ENCODE assay signal across 10 cellular contexts in genomic region chr6:111781055-111781708, GRCh38.
DNase-seq lines count a peak whose midpoint lies in the region; ATAC-seq and TF ChIP-seq lines count a peak whose summit lies in the region.
"Had no signal": no experiment of that assay in that cellular context is flagged by ENCODE, and none has a peak within 500 bp of the region (broad histone marks: within the 10 kb centered on the region; RNA-seq: fewer than 3 reads in every experiment).

No MANE protein-coding gene starts in this region.

- H3K36me3 ChIP-seq in heart right ventricle (peaks cover 0 to 11% (median 0%) of the 10 kb centered on the region in 9 donors), spleen (peaks cover 0 to 18% (median 0%) of the 10 kb centered on the region in 6 donors)

- H3K4me1 ChIP-seq in heart right ventricle: peaks cover 12 to 81% (median 68%) of the 10 kb centered on the region in 9 donors
- peaks cover 7 to 91% (median 53%) of the 10 kb centered on the region in 6 donors for H3K4me1 ChIP-seq in spleen

- peak overlapping the region; percentile 19 for H3K27ac Mint-ChIP-seq in activated CD4-positive, alpha-beta T cell treated with anti-CD3 and anti-CD28 coated beads, Interleukin-2, amount 10 ng/mL, durations not matched to agents 24 days and 14 days
- peak overlapping the region; percentile 79 for H3K27ac Mint-ChIP-seq in activated CD8-positive, alpha-beta T cell treated with anti-CD3 and anti-CD28 coated beads, Interleukin-2, amount 10 ng/mL, durations not matched to agents 7 days and 5 days
- no peak overlapping the region for H3K27ac Mint-ChIP-seq in HFFc6

- POLR2A ChIA-PET in activated CD8-positive, alpha-beta T cell treated with anti-CD3 and anti-CD28 coated beads, Interleukin-2, amount 10 ng/mL, durations not matched to agents 7 days and 5 days (lab: Charles Lee): interaction anchor here (1.6 kb wide), 1 partner anchor 12 kb away, joined by 4 read pairs; no protein-coding TSS in a partner anchor

- H3K27ac ChIP-seq in heart right ventricle: peak overlapping the region in 5 of 10 donors; percentile 1 to 61 (median 25)
- H3K27ac ChIP-seq in spleen: peak overlapping the region in 5 of 8 donors; percentile 24 to 75 (median 61)
- H3K27ac ChIP-seq in substantia nigra (ENCODE audit: low read depth, low read length, poor library complexity, severe bottlenecking): no peak overlapping the region
- H3K27ac ChIP-seq: epithelial cell of prostate had no signal

- no peak for ATAC-seq in activated CD8-positive, alpha-beta T cell treated with anti-CD3 and anti-CD28 coated beads, Interleukin-2, amount 10 ng/mL, durations not matched to agents 7 days and 5 days
- peak in 6 of 8 donors; percentile 24 to 53 (median 44) for ATAC-seq in heart right ventricle

- H3K9me3 Mint-ChIP-seq in activated CD4-positive, alpha-beta T cell treated with anti-CD3 and anti-CD28 coated beads, Interleukin-2, amount 10 ng/mL, durations not matched to agents 24 days and 14 days: no peaks in the 10 kb centered on the region
- no peaks in the 10 kb centered on the region for H3K9me3 Mint-ChIP-seq in activated CD8-positive, alpha-beta T cell treated with anti-CD3 and anti-CD28 coated beads, Interleukin-2, amount 10 ng/mL, durations not matched to agents 7 days and 5 days (ENCODE audit: insufficient read depth)
- no peaks in the 10 kb centered on the region for H3K9me3 Mint-ChIP-seq in HFFc6

- intact Hi-C loops in activated CD4-positive, alpha-beta T cell treated with anti-CD3 and anti-CD28 coated beads, Interleukin-2, amount 10 ng/mL, durations not matched to agents 24 days and 14 days (cut with micrococcal nuclease): loop anchor here (2.0 kb wide), 1 partner anchor 14 kb away; no protein-coding TSS in a partner anchor
- intact Hi-C loops in heart right ventricle (cut with DNase I): no loop called here
- intact Hi-C loops in spleen (cut with DNase I; ENCODE audit: low total_unique reads): no loop called here
- intact Hi-C loops in posterior cingulate gyrus (cut with DNase I): no loop called here

- no peak for TF ChIP-seq CTCF in heart right ventricle (IDR thresholded peaks at IDR 0.05)
- no peak for TF ChIP-seq CTCF in spleen (IDR thresholded peaks at IDR 0.05 in 8 of 11, conservative IDR thresholded peaks at IDR 0.05 in 3 of 11)
- no peak for TF ChIP-seq CTCF in HFFc6 (IDR thresholded peaks at IDR 0.05)

- H3K27me3 ChIP-seq in heart right ventricle: no peaks in the 10 kb centered on the region
- no peaks in the 10 kb centered on the region for H3K27me3 ChIP-seq in spleen (replicated peaks in 1 of 7)

- H3K9me3 ChIP-seq in heart right ventricle (no peaks in the 10 kb centered on the region), spleen (no peaks in the 10 kb centered on the region)

- CTCF ChIA-PET in activated CD8-positive, alpha-beta T cell treated with anti-CD3 and anti-CD28 coated beads, Interleukin-2, amount 10 ng/mL, durations not matched to agents 7 days and 5 days (lab: Charles Lee): interaction anchor here (1.0 to 1.7 kb wide), 3 partner anchors 11 to 70 kb away, joined by 3 to 6 read pairs (median 3); no protein-coding TSS in a partner anchor

- no peak for DNase-seq in activated CD4-positive, alpha-beta T cell treated with anti-CD3 and anti-CD28 coated beads, Interleukin-2, amount 10 ng/mL, durations not matched to agents 24 days and 14 days
- DNase-seq in activated CD4-positive, alpha-beta T cell treated with anti-CD3 and anti-CD28 coated beads for 4 hours: no peak
- no peak for DNase-seq in activated CD8-positive, alpha-beta T cell treated with anti-CD3 and anti-CD28 coated beads, Interleukin-2, amount 10 ng/mL, durations not matched to agents 7 days and 5 days
- DNase-seq in heart right ventricle (no peak), spleen (no peak), posterior cingulate gyrus (no peak), HFFc6 (no peak), substantia nigra (lab: John Stamatoyannopoulos, UW) (no peak)
- DNase-seq: OCI-M1 had no signal

- H3K36me3 Mint-ChIP-seq in activated CD4-positive, alpha-beta T cell treated with anti-CD3 and anti-CD28 coated beads, Interleukin-2, amount 10 ng/mL, durations not matched to agents 24 days and 14 days (ENCODE audit: low read depth): peaks cover 70% of the 10 kb centered on the region
- peaks cover 48% of the 10 kb centered on the region for H3K36me3 Mint-ChIP-seq in activated CD8-positive, alpha-beta T cell treated with anti-CD3 and anti-CD28 coated beads, Interleukin-2, amount 10 ng/mL, durations not matched to agents 7 days and 5 days (ENCODE audit: low read depth)
- 0 out of 2 replicates have a peak, but pooled peaks cover 5% of the 10 kb centered on the region for H3K36me3 Mint-ChIP-seq in HFFc6 (ENCODE audit: low read depth)

- TF ChIP-seq POLR2A in spleen (IDR thresholded peaks at IDR 0.05): no peak

- H3K27me3 Mint-ChIP-seq in activated CD4-positive, alpha-beta T cell treated with anti-CD3 and anti-CD28 coated beads, Interleukin-2, amount 10 ng/mL, durations not matched to agents 24 days and 14 days: no peaks in the 10 kb centered on the region
- no peaks in the 10 kb centered on the region for H3K27me3 Mint-ChIP-seq in activated CD8-positive, alpha-beta T cell treated with anti-CD3 and anti-CD28 coated beads, Interleukin-2, amount 10 ng/mL, durations not matched to agents 7 days and 5 days (ENCODE audit: low read depth)
- H3K27me3 Mint-ChIP-seq in HFFc6 (ENCODE audit: insufficient read depth): no peaks in the 10 kb centered on the region; the same call in 1 of the 2 replicates

- no peak overlapping the region for H3K4me3 Mint-ChIP-seq in activated CD4-positive, alpha-beta T cell treated with anti-CD3 and anti-CD28 coated beads, Interleukin-2, amount 10 ng/mL, durations not matched to agents 24 days and 14 days
- peak overlapping the region; percentile 20 for H3K4me3 Mint-ChIP-seq in activated CD8-positive, alpha-beta T cell treated with anti-CD3 and anti-CD28 coated beads, Interleukin-2, amount 10 ng/mL, durations not matched to agents 7 days and 5 days
- H3K4me3 Mint-ChIP-seq in HFFc6: no peak overlapping the region

- H3K4me3 ChIP-seq in heart right ventricle (no peak overlapping the region), spleen (no peak overlapping the region)

- 60 to 62% methylated on average over 11 of the region's 11 CpGs for WGBS in heart right ventricle, 2 donors
- 83 to 91% (median 86%) methylated on average over 11 of the region's 11 CpGs for WGBS in spleen, 5 donors

- H3K4me1 Mint-ChIP-seq in activated CD4-positive, alpha-beta T cell treated with anti-CD3 and anti-CD28 coated beads, Interleukin-2, amount 10 ng/mL, durations not matched to agents 24 days and 14 days: peaks cover 78% of the 10 kb centered on the region
- peaks cover 84% of the 10 kb centered on the region for H3K4me1 Mint-ChIP-seq in activated CD8-positive, alpha-beta T cell treated with anti-CD3 and anti-CD28 coated beads, Interleukin-2, amount 10 ng/mL, durations not matched to agents 7 days and 5 days (ENCODE audit: low read depth)
- H3K4me1 Mint-ChIP-seq in HFFc6 (ENCODE audit: low read depth): peaks cover 45% of the 10 kb centered on the region
